8 cellular contexts compared by ENCODE assay signal in the genomic region with DNA sequence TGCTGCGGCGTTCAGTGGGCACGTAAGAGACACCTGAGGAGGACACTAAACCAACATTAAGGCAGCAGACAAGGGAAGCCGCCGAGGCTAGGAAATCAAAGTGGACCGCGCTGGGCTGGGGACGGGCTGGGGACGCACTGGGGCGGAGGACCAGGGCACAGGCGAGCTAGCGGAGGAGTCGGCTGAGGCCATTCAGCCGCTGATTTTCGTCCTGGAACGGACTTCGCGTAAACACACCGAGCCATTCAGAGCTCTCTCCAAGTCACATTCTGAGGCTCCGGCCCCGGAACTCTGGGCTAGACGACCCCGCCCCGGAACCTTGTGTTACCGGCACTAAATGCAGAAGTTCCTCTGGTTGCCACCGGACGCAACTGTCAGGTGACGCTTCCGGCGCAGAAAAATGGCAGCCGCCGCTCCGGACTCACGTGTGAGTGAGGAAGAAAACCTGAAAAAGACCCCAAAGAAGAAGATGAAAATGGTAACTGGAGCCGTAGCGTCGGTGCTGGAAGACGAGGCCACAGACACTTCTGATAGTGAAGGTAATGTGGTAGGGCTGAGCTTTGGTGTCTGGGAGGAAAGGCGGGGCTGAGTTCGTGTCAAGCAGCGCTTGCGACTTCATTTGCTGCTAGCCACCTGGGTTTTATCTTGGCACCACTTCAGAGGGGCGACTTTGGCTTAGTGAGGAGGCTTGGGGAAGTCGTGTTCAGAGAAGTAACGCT. TPM values are rescaled to one million over a fixed set of nuclear protein-coding genes. Genes with fewer than 3 reads are reported as not detected.
DNase-seq lines count a peak whose midpoint lies in the region; ATAC-seq and TF ChIP-seq lines count a peak whose summit lies in the region.

Gene RRP15, plus strand, starts transcription at position 377 of the 719 bp plus-strand sequence. Its CDS starts 24 bp downstream, at position 401.

- no peaks in the 10 kb centered on the region for H3K36me3 Mint-ChIP-seq in CD4-positive, CD25-positive, alpha-beta regulatory T cell

- peak within 1 kb of the TSS; percentile 95 to 100 (median 99) for H3K4me3 Mint-ChIP-seq in CD4-positive, CD25-positive, alpha-beta regulatory T cell

- peak; percentile 50 for TF ChIP-seq POLR2A in right lobe of liver (IDR thresholded peaks at IDR 0.05)

- under 1% methylated on average over 36 of the region's 45 CpGs for WGBS in right lobe of liver (ENCODE audit: insufficient coverage, low coverage, low lambda C conversion rate, missing lambda C conversion rate)

- peak in 1 of 4 donors; percentile 12 for TF ChIP-seq CTCF in right lobe of liver (IDR thresholded peaks at IDR 0.05)

- peaks cover 10 to 48% (median 33%) of the 10 kb centered on the region in 4 donors for H3K4me1 Mint-ChIP-seq in CD4-positive, CD25-positive, alpha-beta regulatory T cell

- H3K27ac Mint-ChIP-seq in CD4-positive, CD25-positive, alpha-beta regulatory T cell = peak within 1 kb of the TSS; percentile 97 to 99 (median 98)

- peak within 1 kb of the TSS; percentile 95 for H3K4me3 ChIP-seq in CD4-positive, CD25-positive, alpha-beta regulatory T cell (ENCODE audit: low read depth, low read length)
- H3K4me3 ChIP-seq in right lobe of liver = peak within 1 kb of the TSS; percentile 68 to 89 (median 82)

- intact Hi-C loops in right lobe of liver (cut with DNase I) = no loop called here

- no peaks in the 10 kb centered on the region for H3K36me3 ChIP-seq in CD4-positive, CD25-positive, alpha-beta regulatory T cell (ENCODE audit: control insufficient read depth, insufficient read depth, low read length)
- no peaks in the 10 kb centered on the region for H3K36me3 ChIP-seq in right lobe of liver

- H3K9me3 ChIP-seq in CD4-positive, CD25-positive, alpha-beta regulatory T cell (ENCODE audit: control insufficient read depth in 2 of 2, low read length in 2 of 2) = peaks cover 3 to 5% of the 10 kb centered on the region in 2 experiments
- H3K9me3 ChIP-seq in right lobe of liver = no peaks in the 10 kb centered on the region

- peaks cover 22% of the 10 kb centered on the region for H3K27me3 Mint-ChIP-seq in CD4-positive, CD25-positive, alpha-beta regulatory T cell

- H3K9me3 Mint-ChIP-seq in CD4-positive, CD25-positive, alpha-beta regulatory T cell = peaks cover 0 to 5% (median 1%) of the 10 kb centered on the region in 7 donors

- peak; percentile 76 to 94 (median 83) for DNase-seq in CD4-positive, CD25-positive, alpha-beta regulatory T cell
- DNase-seq in NCI-H748 treated with DMSO at 0.1 percent for 48 hours (lab: John Stamatoyannopoulos, UW) (peak; percentile 53), dermis microvascular lymphatic vessel endothelial cell (ENCODE audit: low read depth in 2 of 2) (peak; percentile 56 to 85), right lobe of liver (peak; percentile 85 to 90 (median 89))
- DNase-seq in activated CD4-positive, alpha-beta T cell treated with anti-CD3 and anti-CD28 coated beads, Interleukin-2, amount 50 U/mL, for 4 hours = peak; percentile 84 to 86
- DNase-seq in stimulated activated CD4-positive, alpha-beta T cell treated with anti-CD3 and anti-CD28 coated beads, Interleukin-4, amount 100 ng/mL, for 24 hours = peak; percentile 89

- no peaks in the 10 kb centered on the region for H3K27me3 ChIP-seq in CD4-positive, CD25-positive, alpha-beta regulatory T cell (ENCODE audit: control insufficient read depth, insufficient read depth, low read length)
- no peaks in the 10 kb centered on the region for H3K27me3 ChIP-seq in right lobe of liver

- peak; percentile 96 to 97 for ATAC-seq in CD4-positive, CD25-positive, alpha-beta regulatory T cell (ENCODE audit: low read depth in 2 of 2)
- ATAC-seq in GM19397 (IDR thresholded peaks at IDR 0.05; ENCODE audit: unreplicated experiment) (peak; percentile 99), HG03565 (IDR thresholded peaks at IDR 0.05; ENCODE audit: unreplicated experiment) (peak; percentile 99), right lobe of liver (peak; percentile 99 to 100 (median 99))

- H3K4me1 ChIP-seq in CD4-positive, CD25-positive, alpha-beta regulatory T cell (ENCODE audit: control insufficient read depth, insufficient read depth, low read length, poor library complexity, severe bottlenecking) = peaks cover 20% of the 10 kb centered on the region
- peaks cover 0 to 10% (median 0%) of the 10 kb centered on the region in 4 donors for H3K4me1 ChIP-seq in right lobe of liver

- peak within 1 kb of the TSS; percentile 76 for H3K27ac ChIP-seq in CD4-positive, CD25-positive, alpha-beta regulatory T cell (ENCODE audit: insufficient read depth, low read length, poor library complexity, severe bottlenecking)
- peak within 1 kb of the TSS; percentile 23 to 55 (median 35) for H3K27ac ChIP-seq in right lobe of liver

RNA-seq across cellular contexts. Expression of gene RRP15, which starts in this region (rescaled TPM):
- 13.1 TPM for total RNA-seq in CD4-positive, CD25-positive, alpha-beta regulatory T cell
- 10 to 100 TPM in 2 of 4 donors, 1 to 10 TPM in 2; 9.2 to 22.8 (median 11.5) TPM for polyA plus RNA-seq in CD4-positive, CD25-positive, alpha-beta regulatory T cell
- total RNA-seq in dermis microvascular lymphatic vessel endothelial cell (2.9 and 3.6 TPM in 2 replicates), right lobe of liver (10 to 100 TPM in 1 of 6 experiments, 1 to 10 TPM in 5; 2.6 to 10.0 (median 5.4) TPM)

Comparison
In these comparisons a context has a peak if more than half of its experiments do, and no peak if none do; other contexts are left out.
1. Peak in every context shown above with its lines: DNase-seq, ATAC-seq, H3K4me3 ChIP-seq and H3K27ac ChIP-seq.